ENCODE assay signal across 1 cellular context in the genomic region with DNA sequence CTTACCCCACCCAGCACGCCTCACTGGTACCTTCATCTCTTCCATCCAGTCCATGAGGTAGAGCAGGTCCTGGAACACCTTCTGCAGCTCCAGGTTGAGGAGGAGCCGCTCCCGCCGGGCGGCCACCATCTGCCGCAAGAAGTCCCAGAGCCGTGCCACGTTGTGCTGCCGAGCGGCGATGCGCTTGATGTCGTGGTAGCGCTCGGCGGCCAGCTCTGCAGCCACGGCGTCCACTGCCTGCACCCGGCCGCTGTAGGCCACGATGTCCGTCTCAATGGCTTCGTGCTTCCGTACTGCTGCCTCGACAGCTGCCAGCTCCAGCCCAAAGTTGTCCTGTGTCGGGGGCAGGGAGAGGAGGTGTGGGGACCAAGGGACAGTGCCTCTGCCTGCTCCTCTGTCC.
A peak's percentile ranks its signal among the peaks of the same experiment; 100 is the strongest.
TF ChIP-seq lines count a peak whose summit lies in the region.

No MANE protein-coding gene starts in this region.

TF ChIP-seq in K562, 482 proteins besides CTCF, POLR2A, EP300 and RAD21:
- TF ChIP-seq ETV1 (tag; conservative IDR thresholded peaks at IDR 0.05; ENCODE audit: low read depth) = no peak
- 0 out of 2 replicates have a peak, but pooled peaks have one; percentile 18 for TF ChIP-seq RBFOX2 (IDR thresholded peaks at IDR 0.05; ENCODE audit: low read depth, low read length)
TF ChIP-seq in K562: peak in this region for 1.
